28 cellular contexts compared by ENCODE assay signal in the genomic region with DNA sequence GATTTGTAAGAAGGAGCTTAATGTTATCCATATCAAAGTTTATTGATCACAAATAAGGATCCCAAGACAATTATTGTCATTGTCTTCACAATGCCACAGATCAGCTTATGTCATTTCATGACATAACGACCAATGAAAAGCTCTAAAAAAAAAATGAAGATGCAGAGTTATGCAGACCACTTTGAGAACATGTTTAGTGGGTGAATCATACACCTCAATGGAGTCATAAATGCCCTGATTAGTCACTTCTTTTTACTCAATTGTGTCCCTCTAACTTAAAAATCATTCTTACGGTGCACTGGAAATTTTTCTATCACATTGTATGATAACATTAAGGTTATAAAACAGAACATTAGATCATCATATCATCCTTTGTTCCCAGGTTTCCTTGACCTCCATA.
"Had no signal": no experiment of that assay in that cellular context is flagged by ENCODE, and none has a peak within 500 bp of the region (broad histone marks: within the 10 kb centered on the region; RNA-seq: fewer than 3 reads in every experiment).

No MANE protein-coding gene starts in this region.

- H3K36me3 ChIP-seq: brain microvascular endothelial cell, colonic mucosa had no signal

- H3K4me3 Mint-ChIP-seq: activated CD4-positive, alpha-beta T cell treated with anti-CD3 and anti-CD28 coated beads, Interleukin-2, amount 10 ng/mL, durations not matched to agents 24 days and 14 days; activated CD8-positive, alpha-beta memory T cell treated with anti-CD3 and anti-CD28 coated beads, Interleukin-2, amount 10 ng/mL, durations not matched to agents 7 days and 5 days; activated CD8-positive, alpha-beta T cell treated with anti-CD3 and anti-CD28 coated beads for 36 hours; activated naive CD4-positive, alpha-beta T cell treated with anti-CD3 and anti-CD28 coated beads, Interleukin-2, amount 10 ng/mL, durations not matched to agents 7 days and 5 days; effector memory CD8-positive, alpha-beta T cell; nephron progenitor cell; stimulated activated memory B cell treated with anti-CD40 and anti-IgM and Interleukin-4, amounts not matched to agents 10 μg/mL and 1 μg/mL and 100 μg/mL, for 72 hours had no signal

- H3K36me3 Mint-ChIP-seq: activated CD8-positive, alpha-beta memory T cell treated with anti-CD3 and anti-CD28 coated beads, Interleukin-2, amount 10 ng/mL, durations not matched to agents 7 days and 5 days; activated naive CD4-positive, alpha-beta T cell treated with anti-CD3 and anti-CD28 coated beads, Interleukin-2, amount 10 ng/mL, durations not matched to agents 7 days and 5 days; stimulated activated memory B cell treated with anti-CD40 and anti-IgM and Interleukin-4, amounts not matched to agents 10 μg/mL and 1 μg/mL and 100 μg/mL, for 72 hours had no signal

- H3K9me3 Mint-ChIP-seq: activated CD4-positive, alpha-beta T cell treated with anti-CD3 and anti-CD28 coated beads, Interleukin-2, amount 10 ng/mL, durations not matched to agents 24 days and 14 days; nephron progenitor cell; stimulated activated memory B cell treated with anti-CD40 and anti-IgM and Interleukin-4, amounts not matched to agents 10 μg/mL and 1 μg/mL and 100 μg/mL, for 72 hours had no signal

- H3K4me1 Mint-ChIP-seq: activated CD4-positive, alpha-beta T cell treated with anti-CD3 and anti-CD28 coated beads, Interleukin-2, amount 10 ng/mL, durations not matched to agents 24 days and 14 days; activated CD8-positive, alpha-beta memory T cell treated with anti-CD3 and anti-CD28 coated beads, Interleukin-2, amount 10 ng/mL, durations not matched to agents 7 days and 5 days; activated naive CD4-positive, alpha-beta T cell treated with anti-CD3 and anti-CD28 coated beads, Interleukin-2, amount 10 ng/mL, durations not matched to agents 7 days and 5 days; nephron progenitor cell; stimulated activated memory B cell treated with anti-CD40 and anti-IgM and Interleukin-4, amounts not matched to agents 10 μg/mL and 1 μg/mL and 100 μg/mL, for 72 hours had no signal

- ATAC-seq: activated CD4-positive, CD25-positive, alpha-beta regulatory T cell treated with anti-CD3 and anti-CD28 coated beads, Interleukin-2, amount 50 U/mL, for 24 hours; activated CD8-positive, alpha-beta memory T cell treated with anti-CD3 and anti-CD28 coated beads, Interleukin-2, amount 10 ng/mL, durations not matched to agents 7 days and 5 days; activated CD8-positive, alpha-beta T cell treated with anti-CD3 and anti-CD28 coated beads for 36 hours; effector memory CD8-positive, alpha-beta T cell; esophagus mucosa; left cardiac atrium; mucosa of descending colon; sciatic nerve; stimulated activated memory B cell treated with anti-CD40 and anti-IgM and Interleukin-4, amounts not matched to agents 10 μg/mL and 1 μg/mL and 100 μg/mL, for 72 hours had no signal

- H3K27ac Mint-ChIP-seq: activated CD4-positive, alpha-beta T cell treated with anti-CD3 and anti-CD28 coated beads, Interleukin-2, amount 10 ng/mL, durations not matched to agents 24 days and 14 days; activated CD8-positive, alpha-beta memory T cell treated with anti-CD3 and anti-CD28 coated beads, Interleukin-2, amount 10 ng/mL, durations not matched to agents 7 days and 5 days; activated CD8-positive, alpha-beta T cell treated with anti-CD3 and anti-CD28 coated beads for 36 hours; activated naive CD4-positive, alpha-beta T cell treated with anti-CD3 and anti-CD28 coated beads, Interleukin-2, amount 10 ng/mL, durations not matched to agents 7 days and 5 days; effector memory CD8-positive, alpha-beta T cell; nephron progenitor cell; stimulated activated memory B cell treated with anti-CD40 and anti-IgM and Interleukin-4, amounts not matched to agents 10 μg/mL and 1 μg/mL and 100 μg/mL, for 72 hours had no signal

- DNase-seq: activated CD4-positive, alpha-beta T cell treated with anti-CD3 and anti-CD28 coated beads, Interleukin-2, amount 10 ng/mL, durations not matched to agents 24 days and 14 days; activated CD8-positive, alpha-beta memory T cell treated with anti-CD3 and anti-CD28 coated beads, Interleukin-2, amount 10 ng/mL, durations not matched to agents 7 days and 5 days; activated CD8-positive, alpha-beta T cell treated with anti-CD3 and anti-CD28 coated beads for 36 hours; activated effector memory CD4-positive, alpha-beta T cell treated with anti-CD3 and anti-CD28 coated beads, Interleukin-2, amount 50 U/mL, for 16 hours; activated naive CD4-positive, alpha-beta T cell treated with anti-CD3 and anti-CD28 coated beads, Interleukin-2, amount 10 ng/mL, durations not matched to agents 7 days and 5 days; activated T-cell treated with anti-CD3 and anti-CD28 coated beads for 4 hours; amygdala; brain microvascular endothelial cell; central memory CD4-positive, alpha-beta T cell; colonic mucosa; dorsolateral prefrontal cortex; effector memory CD8-positive, alpha-beta T cell; glutamatergic neuron; left cardiac atrium; mesendoderm; mucosa of descending colon; nephron progenitor cell; nucleus accumbens; stimulated activated CD4-positive, alpha-beta T cell treated with anti-CD3 and anti-CD28 coated beads, Interleukin-15, amount 100 ng/mL, for 24 hours; trophoblast cell had no signal

- H3K27me3 Mint-ChIP-seq: activated CD4-positive, alpha-beta T cell treated with anti-CD3 and anti-CD28 coated beads, Interleukin-2, amount 10 ng/mL, durations not matched to agents 24 days and 14 days; activated CD8-positive, alpha-beta memory T cell treated with anti-CD3 and anti-CD28 coated beads, Interleukin-2, amount 10 ng/mL, durations not matched to agents 7 days and 5 days; activated CD8-positive, alpha-beta T cell treated with anti-CD3 and anti-CD28 coated beads for 36 hours; activated naive CD4-positive, alpha-beta T cell treated with anti-CD3 and anti-CD28 coated beads, Interleukin-2, amount 10 ng/mL, durations not matched to agents 7 days and 5 days; effector memory CD8-positive, alpha-beta T cell; stimulated activated memory B cell treated with anti-CD40 and anti-IgM and Interleukin-4, amounts not matched to agents 10 μg/mL and 1 μg/mL and 100 μg/mL, for 72 hours had no signal

- H3K4me3 ChIP-seq: colonic mucosa, dorsolateral prefrontal cortex, hepatocyte, mucosa of descending colon, smooth muscle cell had no signal

- FAIRE-seq: endothelial cell of umbilical vein, frontal cortex had no signal

- H3K27me3 ChIP-seq: brain microvascular endothelial cell, colonic mucosa, dorsolateral prefrontal cortex, hepatocyte had no signal
